In the genomic region with DNA sequence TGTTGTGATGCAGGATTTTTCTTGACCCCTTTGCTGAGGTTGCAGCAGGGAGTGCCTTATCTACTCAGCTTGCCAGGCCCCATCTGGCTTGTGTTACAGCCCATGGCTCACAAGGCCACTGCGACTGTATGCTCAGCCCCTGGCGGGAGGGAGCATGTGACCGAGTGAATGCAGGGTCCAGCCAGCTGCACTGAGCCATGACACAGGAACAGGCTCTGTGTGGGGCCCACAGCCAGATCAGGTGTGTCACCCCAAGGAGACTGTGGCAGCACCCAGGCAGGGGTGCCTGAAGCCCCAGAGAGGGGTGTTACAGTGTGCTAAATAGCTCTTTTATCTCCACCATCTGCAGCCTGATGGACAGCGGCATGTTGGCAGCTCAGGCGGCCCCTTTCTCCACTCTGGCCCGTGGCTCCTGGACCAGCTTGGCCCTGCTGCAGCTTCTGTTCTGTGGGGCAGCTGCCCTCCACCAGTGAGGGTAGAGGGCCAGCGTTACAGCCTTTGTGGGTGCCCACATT, we compare ENCODE assay signal across 1 cellular context.
TF ChIP-seq lines count a peak whose summit lies in the region.

No MANE protein-coding gene starts in this region.

TF ChIP-seq in HepG2, 621 proteins besides CTCF, POLR2A, EP300 and RAD21 (continued from another document and continues in another):
- TF ChIP-seq, protein P1, sequence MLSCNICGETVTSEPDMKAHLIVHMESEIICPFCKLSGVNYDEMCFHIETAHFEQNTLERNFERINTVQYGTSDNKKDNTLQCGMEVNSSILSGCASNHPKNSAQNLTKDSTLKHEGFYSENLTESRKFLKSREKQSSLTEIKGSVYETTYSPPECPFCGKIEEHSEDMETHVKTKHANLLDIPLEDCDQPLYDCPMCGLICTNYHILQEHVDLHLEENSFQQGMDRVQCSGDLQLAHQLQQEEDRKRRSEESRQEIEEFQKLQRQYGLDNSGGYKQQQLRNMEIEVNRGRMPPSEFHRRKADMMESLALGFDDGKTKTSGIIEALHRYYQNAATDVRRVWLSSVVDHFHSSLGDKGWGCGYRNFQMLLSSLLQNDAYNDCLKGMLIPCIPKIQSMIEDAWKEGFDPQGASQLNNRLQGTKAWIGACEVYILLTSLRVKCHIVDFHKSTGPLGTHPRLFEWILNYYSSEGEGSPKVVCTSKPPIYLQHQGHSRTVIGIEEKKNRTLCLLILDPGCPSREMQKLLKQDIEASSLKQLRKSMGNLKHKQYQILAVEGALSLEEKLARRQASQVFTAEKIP (CRISPR knock-in tag; IDR thresholded peaks at IDR 0.05; ENCODE audit: borderline replicate concordance): no peak
- TF ChIP-seq XRCC5 (optimal IDR thresholded peaks at IDR 0.05; ENCODE audit: low read length) (peak; percentile 45), KLF6 (CRISPR knock-in tag; IDR thresholded peaks at IDR 0.05) (no peak), ZFP36L1 (CRISPR knock-in tag; IDR thresholded peaks at IDR 0.05) (no peak), TCF7 (IDR thresholded peaks at IDR 0.05; ENCODE audit: low read depth) (no peak), NFKB2 (CRISPR knock-in tag; IDR thresholded peaks at IDR 0.05; ENCODE audit: borderline replicate concordance) (peak; percentile 72; the same call in 1 of the 2 replicates), TBX2 (CRISPR knock-in tag; IDR thresholded peaks at IDR 0.05; ENCODE audit: borderline replicate concordance) (peak; percentile 25; the same call in 1 of the 2 replicates), ZFP37 (CRISPR knock-in tag; IDR thresholded peaks at IDR 0.05; ENCODE audit: borderline replicate concordance) (0 out of 2 replicates have a peak, but pooled peaks have one; percentile 38), FLYWCH1 (CRISPR knock-in tag; IDR thresholded peaks at IDR 0.05) (no peak), ZMAT3 (CRISPR knock-in tag; conservative IDR thresholded peaks at IDR 0.05) (no peak), ZBTB38 (CRISPR knock-in tag; IDR thresholded peaks at IDR 0.05) (peak; percentile 31; the same call in 1 of the 2 replicates), ZSCAN22 (CRISPR knock-in tag; IDR thresholded peaks at IDR 0.05) (no peak), ERF (CRISPR knock-in tag; IDR thresholded peaks at IDR 0.05) (0 out of 2 replicates have a peak, but pooled peaks have one; percentile 33), ZNF230 (CRISPR knock-in tag; IDR thresholded peaks at IDR 0.05) (0 out of 2 replicates have a peak, but pooled peaks have one; percentile 15), ZNF746 (CRISPR knock-in tag; IDR thresholded peaks at IDR 0.05) (no peak), ZNF264 (CRISPR knock-in tag; IDR thresholded peaks at IDR 0.05) (peak; percentile 47; the same call in 1 of the 2 replicates), KDM6A (CRISPR knock-in tag; IDR thresholded peaks at IDR 0.05; ENCODE audit: low read depth) (no peak), U2AF2 (IDR thresholded peaks at IDR 0.05; ENCODE audit: low read depth, low read length) (no peak), ZFY (CRISPR knock-in tag; IDR thresholded peaks at IDR 0.05) (peak; percentile 73), ZBTB7B (CRISPR knock-in tag; IDR thresholded peaks at IDR 0.05) (0 out of 2 replicates have a peak, but pooled peaks have one; percentile 53), NFRKB (IDR thresholded peaks at IDR 0.05) (no peak), ATAD3A (CRISPR knock-in tag; IDR thresholded peaks at IDR 0.05) (no peak), ZSCAN9 (CRISPR knock-in tag; IDR thresholded peaks at IDR 0.05; ENCODE audit: borderline replicate concordance) (peak; percentile 33; the same call in 1 of the 2 replicates), PPARG (CRISPR knock-in tag; conservative IDR thresholded peaks at IDR 0.05) (no peak), KLF15 (CRISPR knock-in tag; IDR thresholded peaks at IDR 0.05; ENCODE audit: borderline replicate concordance) (no peak), HNF4A (CRISPR knock-in tag; IDR thresholded peaks at IDR 0.05) (peak; percentile 69), ZNF296 (CRISPR knock-in tag; conservative IDR thresholded peaks at IDR 0.05) (no peak), PLRG1 (conservative IDR thresholded peaks at IDR 0.05) (no peak), ZNF292 (CRISPR knock-in tag; IDR thresholded peaks at IDR 0.05; ENCODE audit: borderline replicate concordance, low read depth) (peak; percentile 97), CBX1 (IDR thresholded peaks at IDR 0.05; ENCODE audit: low read depth) (no peak), SALL1 (CRISPR knock-in tag; IDR thresholded peaks at IDR 0.05) (peak; percentile 72; the same call in 1 of the 2 replicates), MED1 (CRISPR knock-in tag; IDR thresholded peaks at IDR 0.05) (peak; percentile 56; the same call in 1 of the 2 replicates), KLF12 (CRISPR knock-in tag; IDR thresholded peaks at IDR 0.05; ENCODE audit: borderline replicate concordance) (no peak), ZNF577 (CRISPR knock-in tag; IDR thresholded peaks at IDR 0.05; ENCODE audit: borderline replicate concordance, low read depth) (no peak), ZZZ3 (CRISPR knock-in tag; IDR thresholded peaks at IDR 0.05; ENCODE audit: borderline replicate concordance) (no peak), ZNF670 (CRISPR knock-in tag; IDR thresholded peaks at IDR 0.05; ENCODE audit: borderline replicate concordance) (no peak), ZNF331 (CRISPR knock-in tag; IDR thresholded peaks at IDR 0.05) (peak; percentile 87), ZNF776 (CRISPR knock-in tag; IDR thresholded peaks at IDR 0.05) (no peak), HDAC1 (CRISPR knock-in tag; IDR thresholded peaks at IDR 0.05) (peak; percentile 56; the same call in 1 of the 2 replicates), ZNF549 (CRISPR knock-in tag; IDR thresholded peaks at IDR 0.05) (no peak), ZFP82 (CRISPR knock-in tag; IDR thresholded peaks at IDR 0.05; ENCODE audit: borderline replicate concordance) (no peak), MEIS1 (CRISPR knock-in tag; IDR thresholded peaks at IDR 0.05; ENCODE audit: borderline replicate concordance) (no peak), REPIN1 (CRISPR knock-in tag; IDR thresholded peaks at IDR 0.05; ENCODE audit: borderline replicate concordance, low read depth) (no peak), RORA (CRISPR knock-in tag; IDR thresholded peaks at IDR 0.05) (no peak), ZNF672 (CRISPR knock-in tag; IDR thresholded peaks at IDR 0.05) (no peak)
- TF ChIP-seq, protein P2, sequence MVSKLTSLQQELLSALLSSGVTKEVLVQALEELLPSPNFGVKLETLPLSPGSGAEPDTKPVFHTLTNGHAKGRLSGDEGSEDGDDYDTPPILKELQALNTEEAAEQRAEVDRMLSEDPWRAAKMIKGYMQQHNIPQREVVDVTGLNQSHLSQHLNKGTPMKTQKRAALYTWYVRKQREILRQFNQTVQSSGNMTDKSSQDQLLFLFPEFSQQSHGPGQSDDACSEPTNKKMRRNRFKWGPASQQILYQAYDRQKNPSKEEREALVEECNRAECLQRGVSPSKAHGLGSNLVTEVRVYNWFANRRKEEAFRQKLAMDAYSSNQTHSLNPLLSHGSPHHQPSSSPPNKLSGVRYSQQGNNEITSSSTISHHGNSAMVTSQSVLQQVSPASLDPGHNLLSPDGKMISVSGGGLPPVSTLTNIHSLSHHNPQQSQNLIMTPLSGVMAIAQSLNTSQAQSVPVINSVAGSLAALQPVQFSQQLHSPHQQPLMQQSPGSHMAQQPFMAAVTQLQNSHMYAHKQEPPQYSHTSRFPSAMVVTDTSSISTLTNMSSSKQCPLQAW (CRISPR knock-in tag; IDR thresholded peaks at IDR 0.05): peak; percentile 47; the same call in 1 of the 2 replicates
- TF ChIP-seq, protein P3, sequence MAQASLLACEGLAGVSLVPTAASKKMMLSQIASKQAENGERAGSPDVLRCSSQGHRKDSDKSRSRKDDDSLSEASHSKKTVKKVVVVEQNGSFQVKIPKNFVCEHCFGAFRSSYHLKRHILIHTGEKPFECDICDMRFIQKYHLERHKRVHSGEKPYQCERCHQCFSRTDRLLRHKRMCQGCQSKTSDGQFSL (CRISPR knock-in tag; IDR thresholded peaks at IDR 0.05): no peak
- TF ChIP-seq, protein P4, sequence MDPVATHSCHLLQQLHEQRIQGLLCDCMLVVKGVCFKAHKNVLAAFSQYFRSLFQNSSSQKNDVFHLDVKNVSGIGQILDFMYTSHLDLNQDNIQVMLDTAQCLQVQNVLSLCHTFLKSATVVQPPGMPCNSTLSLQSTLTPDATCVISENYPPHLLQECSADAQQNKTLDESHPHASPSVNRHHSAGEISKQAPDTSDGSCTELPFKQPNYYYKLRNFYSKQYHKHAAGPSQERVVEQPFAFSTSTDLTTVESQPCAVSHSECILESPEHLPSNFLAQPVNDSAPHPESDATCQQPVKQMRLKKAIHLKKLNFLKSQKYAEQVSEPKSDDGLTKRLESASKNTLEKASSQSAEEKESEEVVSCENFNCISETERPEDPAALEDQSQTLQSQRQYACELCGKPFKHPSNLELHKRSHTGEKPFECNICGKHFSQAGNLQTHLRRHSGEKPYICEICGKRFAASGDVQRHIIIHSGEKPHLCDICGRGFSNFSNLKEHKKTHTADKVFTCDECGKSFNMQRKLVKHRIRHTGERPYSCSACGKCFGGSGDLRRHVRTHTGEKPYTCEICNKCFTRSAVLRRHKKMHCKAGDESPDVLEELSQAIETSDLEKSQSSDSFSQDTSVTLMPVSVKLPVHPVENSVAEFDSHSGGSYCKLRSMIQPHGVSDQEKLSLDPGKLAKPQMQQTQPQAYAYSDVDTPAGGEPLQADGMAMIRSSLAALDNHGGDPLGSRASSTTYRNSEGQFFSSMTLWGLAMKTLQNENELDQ (CRISPR knock-in tag; IDR thresholded peaks at IDR 0.05; ENCODE audit: borderline replicate concordance): no peak
- TF ChIP-seq, protein P5, sequence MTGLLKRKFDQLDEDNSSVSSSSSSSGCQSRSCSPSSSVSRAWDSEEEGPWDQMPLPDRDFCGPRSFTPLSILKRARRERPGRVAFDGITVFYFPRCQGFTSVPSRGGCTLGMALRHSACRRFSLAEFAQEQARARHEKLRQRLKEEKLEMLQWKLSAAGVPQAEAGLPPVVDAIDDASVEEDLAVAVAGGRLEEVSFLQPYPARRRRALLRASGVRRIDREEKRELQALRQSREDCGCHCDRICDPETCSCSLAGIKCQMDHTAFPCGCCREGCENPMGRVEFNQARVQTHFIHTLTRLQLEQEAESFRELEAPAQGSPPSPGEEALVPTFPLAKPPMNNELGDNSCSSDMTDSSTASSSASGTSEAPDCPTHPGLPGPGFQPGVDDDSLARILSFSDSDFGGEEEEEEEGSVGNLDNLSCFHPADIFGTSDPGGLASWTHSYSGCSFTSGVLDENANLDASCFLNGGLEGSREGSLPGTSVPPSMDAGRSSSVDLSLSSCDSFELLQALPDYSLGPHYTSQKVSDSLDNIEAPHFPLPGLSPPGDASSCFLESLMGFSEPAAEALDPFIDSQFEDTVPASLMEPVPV (CRISPR knock-in tag; IDR thresholded peaks at IDR 0.05): no peak
- TF ChIP-seq, protein P6, sequence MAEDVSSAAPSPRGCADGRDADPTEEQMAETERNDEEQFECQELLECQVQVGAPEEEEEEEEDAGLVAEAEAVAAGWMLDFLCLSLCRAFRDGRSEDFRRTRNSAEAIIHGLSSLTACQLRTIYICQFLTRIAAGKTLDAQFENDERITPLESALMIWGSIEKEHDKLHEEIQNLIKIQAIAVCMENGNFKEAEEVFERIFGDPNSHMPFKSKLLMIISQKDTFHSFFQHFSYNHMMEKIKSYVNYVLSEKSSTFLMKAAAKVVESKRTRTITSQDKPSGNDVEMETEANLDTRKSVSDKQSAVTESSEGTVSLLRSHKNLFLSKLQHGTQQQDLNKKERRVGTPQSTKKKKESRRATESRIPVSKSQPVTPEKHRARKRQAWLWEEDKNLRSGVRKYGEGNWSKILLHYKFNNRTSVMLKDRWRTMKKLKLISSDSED (CRISPR knock-in tag; IDR thresholded peaks at IDR 0.05): no peak
- TF ChIP-seq, protein P7, sequence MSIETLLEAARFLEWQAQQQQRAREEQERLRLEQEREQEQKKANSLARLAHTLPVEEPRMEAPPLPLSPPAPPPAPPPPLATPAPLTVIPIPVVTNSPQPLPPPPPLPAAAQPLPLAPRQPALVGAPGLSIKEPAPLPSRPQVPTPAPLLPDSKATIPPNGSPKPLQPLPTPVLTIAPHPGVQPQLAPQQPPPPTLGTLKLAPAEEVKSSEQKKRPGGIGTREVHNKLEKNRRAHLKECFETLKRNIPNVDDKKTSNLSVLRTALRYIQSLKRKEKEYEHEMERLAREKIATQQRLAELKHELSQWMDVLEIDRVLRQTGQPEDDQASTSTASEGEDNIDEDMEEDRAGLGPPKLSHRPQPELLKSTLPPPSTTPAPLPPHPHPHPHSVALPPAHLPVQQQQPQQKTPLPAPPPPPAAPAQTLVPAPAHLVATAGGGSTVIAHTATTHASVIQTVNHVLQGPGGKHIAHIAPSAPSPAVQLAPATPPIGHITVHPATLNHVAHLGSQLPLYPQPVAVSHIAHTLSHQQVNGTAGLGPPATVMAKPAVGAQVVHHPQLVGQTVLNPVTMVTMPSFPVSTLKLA (IDR thresholded peaks at IDR 0.05): no peak
- TF ChIP-seq, protein P8, sequence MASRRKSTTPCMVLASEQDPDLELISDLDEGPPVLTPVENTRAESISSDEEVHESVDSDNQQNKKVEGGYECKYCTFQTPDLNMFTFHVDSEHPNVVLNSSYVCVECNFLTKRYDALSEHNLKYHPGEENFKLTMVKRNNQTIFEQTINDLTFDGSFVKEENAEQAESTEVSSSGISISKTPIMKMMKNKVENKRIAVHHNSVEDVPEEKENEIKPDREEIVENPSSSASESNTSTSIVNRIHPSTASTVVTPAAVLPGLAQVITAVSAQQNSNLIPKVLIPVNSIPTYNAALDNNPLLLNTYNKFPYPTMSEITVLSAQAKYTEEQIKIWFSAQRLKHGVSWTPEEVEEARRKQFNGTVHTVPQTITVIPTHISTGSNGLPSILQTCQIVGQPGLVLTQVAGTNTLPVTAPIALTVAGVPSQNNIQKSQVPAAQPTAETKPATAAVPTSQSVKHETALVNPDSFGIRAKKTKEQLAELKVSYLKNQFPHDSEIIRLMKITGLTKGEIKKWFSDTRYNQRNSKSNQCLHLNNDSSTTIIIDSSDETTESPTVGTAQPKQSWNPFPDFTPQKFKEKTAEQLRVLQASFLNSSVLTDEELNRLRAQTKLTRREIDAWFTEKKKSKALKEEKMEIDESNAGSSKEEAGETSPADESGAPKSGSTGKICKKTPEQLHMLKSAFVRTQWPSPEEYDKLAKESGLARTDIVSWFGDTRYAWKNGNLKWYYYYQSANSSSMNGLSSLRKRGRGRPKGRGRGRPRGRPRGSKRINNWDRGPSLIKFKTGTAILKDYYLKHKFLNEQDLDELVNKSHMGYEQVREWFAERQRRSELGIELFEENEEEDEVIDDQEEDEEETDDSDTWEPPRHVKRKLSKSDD (CRISPR knock-in tag; IDR thresholded peaks at IDR 0.05; ENCODE audit: low read depth): no peak
- TF ChIP-seq, protein P9, sequence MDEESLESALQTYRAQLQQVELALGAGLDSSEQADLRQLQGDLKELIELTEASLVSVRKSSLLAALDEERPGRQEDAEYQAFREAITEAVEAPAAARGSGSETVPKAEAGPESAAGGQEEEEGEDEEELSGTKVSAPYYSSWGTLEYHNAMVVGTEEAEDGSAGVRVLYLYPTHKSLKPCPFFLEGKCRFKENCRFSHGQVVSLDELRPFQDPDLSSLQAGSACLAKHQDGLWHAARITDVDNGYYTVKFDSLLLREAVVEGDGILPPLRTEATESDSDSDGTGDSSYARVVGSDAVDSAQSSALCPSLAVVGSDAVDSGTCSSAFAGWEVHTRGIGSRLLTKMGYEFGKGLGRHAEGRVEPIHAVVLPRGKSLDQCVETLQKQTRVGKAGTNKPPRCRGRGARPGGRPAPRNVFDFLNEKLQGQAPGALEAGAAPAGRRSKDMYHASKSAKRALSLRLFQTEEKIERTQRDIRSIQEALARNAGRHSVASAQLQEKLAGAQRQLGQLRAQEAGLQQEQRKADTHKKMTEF (CRISPR knock-in tag; IDR thresholded peaks at IDR 0.05): no peak
